ENCODE assay signal across 1 cellular context in the genomic region with DNA sequence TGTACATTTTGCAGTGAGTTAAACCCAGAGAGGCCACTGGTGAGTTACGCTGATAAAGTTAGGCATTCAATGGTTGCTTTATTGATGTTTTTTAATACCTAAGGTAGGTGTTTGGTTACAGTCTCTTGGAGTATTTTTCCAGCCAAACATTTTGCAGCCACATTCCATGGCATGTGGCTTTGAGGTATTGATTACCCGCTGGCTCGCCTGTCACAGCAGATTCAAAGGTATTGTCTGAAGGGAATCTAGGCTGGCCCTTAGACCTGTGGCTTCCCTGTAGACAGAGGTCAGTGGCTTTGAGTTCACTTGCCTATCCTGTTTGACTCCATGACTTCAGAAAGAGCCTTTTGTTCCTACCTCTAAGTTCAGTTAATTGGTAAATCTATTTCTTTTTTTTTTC.
TF ChIP-seq lines count a peak whose summit lies in the region.

No MANE protein-coding gene starts in this region.

TF ChIP-seq in HepG2, 621 proteins besides CTCF, POLR2A, EP300 and RAD21 (continued from another document and continues in another):
- TF ChIP-seq KIAA2018 (CRISPR knock-in tag; IDR thresholded peaks at IDR 0.05; ENCODE audit: borderline replicate concordance), result no peak
- TF ChIP-seq, protein P1, sequence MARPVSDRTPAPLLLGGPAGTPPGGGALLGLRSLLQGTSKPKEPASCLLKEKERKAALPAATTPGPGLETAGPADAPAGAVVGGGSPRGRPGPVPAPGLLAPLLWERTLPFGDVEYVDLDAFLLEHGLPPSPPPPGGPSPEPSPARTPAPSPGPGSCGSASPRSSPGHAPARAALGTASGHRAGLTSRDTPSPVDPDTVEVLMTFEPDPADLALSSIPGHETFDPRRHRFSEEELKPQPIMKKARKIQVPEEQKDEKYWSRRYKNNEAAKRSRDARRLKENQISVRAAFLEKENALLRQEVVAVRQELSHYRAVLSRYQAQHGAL (CRISPR knock-in tag; IDR thresholded peaks at IDR 0.05; ENCODE audit: not compliant biosample characterization), result no peak
- no peak for TF ChIP-seq MTA1 (CRISPR knock-in tag; IDR thresholded peaks at IDR 0.05; ENCODE audit: borderline replicate concordance)
- TF ChIP-seq ZNF362 (CRISPR knock-in tag; IDR thresholded peaks at IDR 0.05; ENCODE audit: borderline replicate concordance), result peak; percentile 77; the same call in 1 of the 2 replicates
- peak; percentile 90 for TF ChIP-seq SOX5 (CRISPR knock-in tag; IDR thresholded peaks at IDR 0.05; ENCODE audit: borderline replicate concordance)
- no peak; the same call in 1 of the 2 replicates for TF ChIP-seq ZBTB4 (CRISPR knock-in tag; IDR thresholded peaks at IDR 0.05; ENCODE audit: borderline replicate concordance)
- no peak for TF ChIP-seq NFATC3 (CRISPR knock-in tag; IDR thresholded peaks at IDR 0.05)
- TF ChIP-seq, protein P2, sequence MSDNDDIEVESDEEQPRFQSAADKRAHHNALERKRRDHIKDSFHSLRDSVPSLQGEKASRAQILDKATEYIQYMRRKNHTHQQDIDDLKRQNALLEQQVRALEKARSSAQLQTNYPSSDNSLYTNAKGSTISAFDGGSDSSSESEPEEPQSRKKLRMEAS (IDR thresholded peaks at IDR 0.05), result peak; percentile 68
- no peak for TF ChIP-seq PRDM10 (CRISPR knock-in tag; IDR thresholded peaks at IDR 0.05; ENCODE audit: low read depth)
- TF ChIP-seq SIN3A (IDR thresholded peaks at IDR 0.05; ENCODE audit: borderline replicate concordance, low read depth, low read length), result no peak
- peak; percentile 83; the same call in 1 of the 2 replicates for TF ChIP-seq REPIN1 (CRISPR knock-in tag; IDR thresholded peaks at IDR 0.05; ENCODE audit: borderline replicate concordance, low read depth)
- TF ChIP-seq, protein P3, sequence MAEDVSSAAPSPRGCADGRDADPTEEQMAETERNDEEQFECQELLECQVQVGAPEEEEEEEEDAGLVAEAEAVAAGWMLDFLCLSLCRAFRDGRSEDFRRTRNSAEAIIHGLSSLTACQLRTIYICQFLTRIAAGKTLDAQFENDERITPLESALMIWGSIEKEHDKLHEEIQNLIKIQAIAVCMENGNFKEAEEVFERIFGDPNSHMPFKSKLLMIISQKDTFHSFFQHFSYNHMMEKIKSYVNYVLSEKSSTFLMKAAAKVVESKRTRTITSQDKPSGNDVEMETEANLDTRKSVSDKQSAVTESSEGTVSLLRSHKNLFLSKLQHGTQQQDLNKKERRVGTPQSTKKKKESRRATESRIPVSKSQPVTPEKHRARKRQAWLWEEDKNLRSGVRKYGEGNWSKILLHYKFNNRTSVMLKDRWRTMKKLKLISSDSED (CRISPR knock-in tag; IDR thresholded peaks at IDR 0.05), result no peak
- TF ChIP-seq SNAI1 (CRISPR knock-in tag; IDR thresholded peaks at IDR 0.05; ENCODE audit: borderline replicate concordance), result no peak
- TF ChIP-seq ZBTB39 (CRISPR knock-in tag; IDR thresholded peaks at IDR 0.05), result peak; percentile 98
- TF ChIP-seq, protein P4, sequence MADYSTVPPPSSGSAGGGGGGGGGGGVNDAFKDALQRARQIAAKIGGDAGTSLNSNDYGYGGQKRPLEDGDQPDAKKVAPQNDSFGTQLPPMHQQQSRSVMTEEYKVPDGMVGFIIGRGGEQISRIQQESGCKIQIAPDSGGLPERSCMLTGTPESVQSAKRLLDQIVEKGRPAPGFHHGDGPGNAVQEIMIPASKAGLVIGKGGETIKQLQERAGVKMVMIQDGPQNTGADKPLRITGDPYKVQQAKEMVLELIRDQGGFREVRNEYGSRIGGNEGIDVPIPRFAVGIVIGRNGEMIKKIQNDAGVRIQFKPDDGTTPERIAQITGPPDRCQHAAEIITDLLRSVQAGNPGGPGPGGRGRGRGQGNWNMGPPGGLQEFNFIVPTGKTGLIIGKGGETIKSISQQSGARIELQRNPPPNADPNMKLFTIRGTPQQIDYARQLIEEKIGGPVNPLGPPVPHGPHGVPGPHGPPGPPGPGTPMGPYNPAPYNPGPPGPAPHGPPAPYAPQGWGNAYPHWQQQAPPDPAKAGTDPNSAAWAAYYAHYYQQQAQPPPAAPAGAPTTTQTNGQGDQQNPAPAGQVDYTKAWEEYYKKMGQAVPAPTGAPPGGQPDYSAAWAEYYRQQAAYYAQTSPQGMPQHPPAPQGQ (CRISPR knock-in tag; IDR thresholded peaks at IDR 0.05; ENCODE audit: borderline replicate concordance), result no peak
- TF ChIP-seq, protein P5, sequence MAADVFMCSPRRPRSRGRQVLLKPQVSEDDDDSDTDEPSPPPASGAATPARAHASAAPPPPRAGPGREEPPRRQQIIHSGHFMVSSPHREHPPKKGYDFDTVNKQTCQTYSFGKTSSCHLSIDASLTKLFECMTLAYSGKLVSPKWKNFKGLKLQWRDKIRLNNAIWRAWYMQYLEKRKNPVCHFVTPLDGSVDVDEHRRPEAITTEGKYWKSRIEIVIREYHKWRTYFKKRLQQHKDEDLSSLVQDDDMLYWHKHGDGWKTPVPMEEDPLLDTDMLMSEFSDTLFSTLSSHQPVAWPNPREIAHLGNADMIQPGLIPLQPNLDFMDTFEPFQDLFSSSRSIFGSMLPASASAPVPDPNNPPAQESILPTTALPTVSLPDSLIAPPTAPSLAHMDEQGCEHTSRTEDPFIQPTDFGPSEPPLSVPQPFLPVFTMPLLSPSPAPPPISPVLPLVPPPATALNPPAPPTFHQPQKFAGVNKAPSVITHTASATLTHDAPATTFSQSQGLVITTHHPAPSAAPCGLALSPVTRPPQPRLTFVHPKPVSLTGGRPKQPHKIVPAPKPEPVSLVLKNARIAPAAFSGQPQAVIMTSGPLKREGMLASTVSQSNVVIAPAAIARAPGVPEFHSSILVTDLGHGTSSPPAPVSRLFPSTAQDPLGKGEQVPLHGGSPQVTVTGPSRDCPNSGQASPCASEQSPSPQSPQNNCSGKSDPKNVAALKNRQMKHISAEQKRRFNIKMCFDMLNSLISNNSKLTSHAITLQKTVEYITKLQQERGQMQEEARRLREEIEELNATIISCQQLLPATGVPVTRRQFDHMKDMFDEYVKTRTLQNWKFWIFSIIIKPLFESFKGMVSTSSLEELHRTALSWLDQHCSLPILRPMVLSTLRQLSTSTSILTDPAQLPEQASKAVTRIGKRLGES (CRISPR knock-in tag; IDR thresholded peaks at IDR 0.05; ENCODE audit: borderline replicate concordance), result no peak
- TF ChIP-seq AHR (CRISPR knock-in tag; IDR thresholded peaks at IDR 0.05), result no peak
- TF ChIP-seq ZNF670 (CRISPR knock-in tag; IDR thresholded peaks at IDR 0.05; ENCODE audit: borderline replicate concordance), result no peak
